8 cellular contexts compared by ENCODE assay signal in the genomic region with DNA sequence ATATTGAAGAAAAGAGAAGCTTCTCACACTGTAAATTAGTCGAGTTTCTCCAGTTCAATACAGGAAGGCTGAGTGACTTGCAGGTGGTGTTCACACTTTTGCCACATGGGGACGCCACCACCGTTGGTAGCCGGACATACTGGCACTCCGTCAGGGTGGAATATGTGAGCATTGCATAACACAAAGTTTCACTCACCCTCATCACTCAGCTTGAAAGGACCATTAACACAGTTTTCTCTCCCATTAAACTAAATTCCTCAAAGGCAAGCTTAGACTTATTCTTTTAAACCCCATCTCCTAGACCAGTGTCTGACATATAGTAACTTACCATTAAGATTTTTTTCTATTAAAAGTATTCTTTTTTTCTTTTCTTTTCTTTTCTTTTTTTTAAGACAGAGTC.
A peak's percentile ranks its signal among the peaks of the same experiment; 100 is the strongest.
DNase-seq lines count a peak whose midpoint lies in the region; ATAC-seq, FAIRE-seq and TF ChIP-seq lines count a peak whose summit lies in the region.

No MANE protein-coding gene starts in this region.

- in situ Hi-C loops in ACHN (cut with HindIII; ENCODE audit: low pct_ligation_motif_present, low pct_unique_long_range_greater_than_20kb, low sequenced_read_pairs): no loop called here
- in situ Hi-C loops in GM13977 (cut with MboI; ENCODE audit: low pct_unique_long_range_greater_than_20kb, low sequenced_read_pairs, unreplicated experiment): no loop called here

- H3K9ac ChIP-seq in endothelial cell of umbilical vein (replicated peaks; ENCODE audit: extremely low read depth, insufficient read depth, low read length): no peak overlapping the region

- no peaks in the 10 kb centered on the region for H3K9me1 ChIP-seq in endothelial cell of umbilical vein (replicated peaks; ENCODE audit: control insufficient read depth, extremely low read depth, insufficient read depth, low read length)

- H3K4me1 ChIP-seq in endothelial cell of umbilical vein (ENCODE audit: control insufficient read depth, extremely low read depth, insufficient read depth, low read length): peaks cover 10% of the 10 kb centered on the region

- FAIRE-seq in endothelial cell of umbilical vein (lab: Jason Lieb, UNC): peak; percentile 93

- H3K27ac ChIP-seq in endothelial cell of umbilical vein (ENCODE audit: insufficient read depth, low read depth, low read length): no peak overlapping the region

- DNase-seq in ACHN: peak; percentile 76
- DNase-seq in GM13977 (ENCODE audit: low spot score): peak; percentile 48
- peak; percentile 7 for DNase-seq in NCI-H2171 (lab: John Stamatoyannopoulos, UW)
- DNase-seq in activated CD4-positive, alpha-beta T cell treated with anti-CD3 and anti-CD28 coated beads for 48 hours: peak; percentile 79
- peak; percentile 92 for DNase-seq in endothelial cell of umbilical vein (ENCODE audit: low read depth, low spot score)
- peak; percentile 91 for DNase-seq in mesenteric fat pad (ENCODE audit: low spot score)
- peak; percentile 66 for DNase-seq in stimulated activated naive CD8-positive, alpha-beta T cell treated with anti-CD3 and anti-CD28 coated beads, Interleukin-15, Interleukin-2, amounts not matched to agents 100 U/mL and 50 U/mL, for 24 hours

- dilution Hi-C loops in endothelial cell of umbilical vein (cut with MboI; ENCODE audit: extremely low pct_ligation_motif_present, low sequenced_read_pairs): loop anchor here (25.0 kb wide), 1 partner anchor 227 kb away; no protein-coding TSS in a partner anchor

- no peak overlapping the region for H3K4me2 ChIP-seq in endothelial cell of umbilical vein (ENCODE audit: insufficient read depth, low read length)

- no peak overlapping the region for H3K4me3 ChIP-seq in endothelial cell of umbilical vein (replicated peaks in 1 of 3; ENCODE audit: insufficient read depth in 1 of 3, low read depth in 1 of 3, low read length in 3 of 3)

- H3K79me2 ChIP-seq in endothelial cell of umbilical vein (ENCODE audit: control insufficient read depth, insufficient read depth, low read length): no peaks in the 10 kb centered on the region

- TF ChIP-seq POLR2A in endothelial cell of umbilical vein (IDR thresholded peaks at IDR 0.05; ENCODE audit: low read depth, low read length): no peak

- no peaks in the 10 kb centered on the region for H3K9me3 ChIP-seq in endothelial cell of umbilical vein (replicated peaks; ENCODE audit: control insufficient read depth, insufficient read depth, low read length)

- H3K27me3 ChIP-seq in endothelial cell of umbilical vein (ENCODE audit: control insufficient read depth in 2 of 2, insufficient read depth in 2 of 2, low read length in 2 of 2): no peaks in the 10 kb centered on the region

- ATAC-seq in HG02938 (IDR thresholded peaks at IDR 0.05; ENCODE audit: unreplicated experiment): peak; percentile 82
- ATAC-seq in stimulated activated naive CD8-positive, alpha-beta T cell treated with anti-CD3 and anti-CD28 coated beads, Interleukin-15, Interleukin-2, amounts not matched to agents 100 U/mL and 50 U/mL, for 24 hours: peak; percentile 75

- intact Hi-C loops in endothelial cell of umbilical vein (cut with micrococcal nuclease): loop anchor here (1.0 to 10.0 kb wide), 6 partner anchors 26 to 809 kb away; no protein-coding TSS in a partner anchor

- H3K36me3 ChIP-seq in endothelial cell of umbilical vein (ENCODE audit: control insufficient read depth in 2 of 2, extremely low read depth in 1 of 2, insufficient read depth in 2 of 2, low read length in 2 of 2): no peaks in the 10 kb centered on the region

- no peaks in the 10 kb centered on the region for H4K20me1 ChIP-seq in endothelial cell of umbilical vein (replicated peaks; ENCODE audit: control insufficient read depth, extremely low read depth, insufficient read depth, low read length)

- POLR2A ChIA-PET in endothelial cell of umbilical vein (lab: Charles Lee): interaction anchor here (1.2 kb wide), 1 partner anchor 151 kb away, joined by 4 read pairs; no protein-coding TSS in a partner anchor

- no peak overlapping the region for H2AFZ ChIP-seq in endothelial cell of umbilical vein (ENCODE audit: low read depth, low read length)

- peak; percentile 75 for TF ChIP-seq CTCF in GM13977 (IDR thresholded peaks at IDR 0.05; ENCODE audit: extremely low read depth, insufficient read depth, missing control alignments)
- TF ChIP-seq CTCF in endothelial cell of umbilical vein (IDR thresholded peaks at IDR 0.05; ENCODE audit: extremely low read depth in 1 of 2, insufficient read depth in 1 of 2, low read depth in 1 of 2, low read length in 2 of 2): peak; percentile 93 to 94

- BruUV-seq in endothelial cell of umbilical vein (replicated peaks; lab: Mats Ljungman, UMichigan): no TSS peak

- CTCF ChIA-PET in endothelial cell of umbilical vein (lab: Charles Lee): interaction anchor here (0.6 to 9.9 kb wide), 41 partner anchors 9 to 577 kb away, joined by 3 to 392 read pairs (median 5); partner anchors contain the start of gene GADD45A

TF ChIP-seq in endothelial cell of umbilical vein, 7 proteins besides CTCF, POLR2A, EP300 and RAD21:
- TF ChIP-seq JUN (IDR thresholded peaks at IDR 0.05; ENCODE audit: borderline replicate concordance, insufficient read depth, insufficient read length, low read depth) (no peak), FOS (IDR thresholded peaks at IDR 0.05; ENCODE audit: borderline replicate concordance, insufficient read depth, low read length) (no peak), MAX (IDR thresholded peaks at IDR 0.05; ENCODE audit: insufficient read depth, insufficient read length) (no peak), GATA2 (IDR thresholded peaks at IDR 0.05; ENCODE audit: insufficient read depth, insufficient read length, low read depth, low read length) (no peak), MYC (IDR thresholded peaks at IDR 0.05; ENCODE audit: low read depth, low read length) (no peak), POLR2AphosphoS5 (IDR thresholded peaks at IDR 0.05; ENCODE audit: insufficient read depth, low read depth, low read length) (no peak), EZH2 (IDR thresholded peaks at IDR 0.05; ENCODE audit: borderline replicate concordance, low read depth, low read length, severe bottlenecking) (no peak)
TF ChIP-seq in endothelial cell of umbilical vein: peak in this region for 0.

Comparison
In these comparisons a context has a peak if more than half of its experiments do, and no peak if none do; other contexts are left out.
1. DNase-seq: peak in every context shown above with its lines; median percentile 92 in endothelial cell of umbilical vein; 91 in mesenteric fat pad; 79 in activated CD4-positive, alpha-beta T cell treated with anti-CD3 and anti-CD28 coated beads for 48 hours; 76 in ACHN; 66 in stimulated activated naive CD8-positive, alpha-beta T cell treated with anti-CD3 and anti-CD28 coated beads, Interleukin-15, Interleukin-2, amounts not matched to agents 100 U/mL and 50 U/mL, for 24 hours; 48 in GM13977; 7 in NCI-H2171.